Comparison of ENCODE assay signal across 2 cellular contexts in genomic region chr19:37972803-37973202, GRCh38.
A peak's percentile ranks its signal among the peaks of the same experiment; 100 is the strongest.
TF ChIP-seq lines count a peak whose summit lies in the region.

No MANE protein-coding gene starts in this region.

TF ChIP-seq in HepG2, 621 proteins besides CTCF, POLR2A, EP300 and RAD21:
- TF ChIP-seq MAFF (IDR thresholded peaks at IDR 0.05; ENCODE audit: low read depth, low read length) (no peak), CREM (IDR thresholded peaks at IDR 0.05) (no peak), CREM (CRISPR knock-in tag; IDR thresholded peaks at IDR 0.05) (no peak), ATRX (CRISPR knock-in tag; IDR thresholded peaks at IDR 0.05; ENCODE audit: borderline replicate concordance) (no peak), ZNF253 (CRISPR knock-in tag; IDR thresholded peaks at IDR 0.05; ENCODE audit: borderline replicate concordance) (no peak), ZNF275 (CRISPR knock-in tag; IDR thresholded peaks at IDR 0.05; ENCODE audit: borderline replicate concordance) (no peak), HBP1 (CRISPR knock-in tag; IDR thresholded peaks at IDR 0.05; ENCODE audit: low read depth) (no peak), CREB1 (IDR thresholded peaks at IDR 0.05) (no peak), CREB1 (CRISPR knock-in tag; IDR thresholded peaks at IDR 0.05) (no peak), ZNF558 (CRISPR knock-in tag; IDR thresholded peaks at IDR 0.05; ENCODE audit: borderline replicate concordance) (no peak), ZNF143 (CRISPR knock-in tag; IDR thresholded peaks at IDR 0.05) (peak; percentile 39; the same call in 1 of the 2 replicates), THAP11 (CRISPR knock-in tag; IDR thresholded peaks at IDR 0.05) (peak; percentile 56), RCOR2 (CRISPR knock-in tag; IDR thresholded peaks at IDR 0.05) (no peak), GATA4 (IDR thresholded peaks at IDR 0.05; ENCODE audit: borderline replicate concordance, low read depth) (no peak), ZMYM2 (CRISPR knock-in tag; IDR thresholded peaks at IDR 0.05) (no peak), FOXM1 (CRISPR knock-in tag; IDR thresholded peaks at IDR 0.05) (no peak), HNRNPL (IDR thresholded peaks at IDR 0.05; ENCODE audit: low read depth, low read length) (no peak)
- TF ChIP-seq, protein P1, sequence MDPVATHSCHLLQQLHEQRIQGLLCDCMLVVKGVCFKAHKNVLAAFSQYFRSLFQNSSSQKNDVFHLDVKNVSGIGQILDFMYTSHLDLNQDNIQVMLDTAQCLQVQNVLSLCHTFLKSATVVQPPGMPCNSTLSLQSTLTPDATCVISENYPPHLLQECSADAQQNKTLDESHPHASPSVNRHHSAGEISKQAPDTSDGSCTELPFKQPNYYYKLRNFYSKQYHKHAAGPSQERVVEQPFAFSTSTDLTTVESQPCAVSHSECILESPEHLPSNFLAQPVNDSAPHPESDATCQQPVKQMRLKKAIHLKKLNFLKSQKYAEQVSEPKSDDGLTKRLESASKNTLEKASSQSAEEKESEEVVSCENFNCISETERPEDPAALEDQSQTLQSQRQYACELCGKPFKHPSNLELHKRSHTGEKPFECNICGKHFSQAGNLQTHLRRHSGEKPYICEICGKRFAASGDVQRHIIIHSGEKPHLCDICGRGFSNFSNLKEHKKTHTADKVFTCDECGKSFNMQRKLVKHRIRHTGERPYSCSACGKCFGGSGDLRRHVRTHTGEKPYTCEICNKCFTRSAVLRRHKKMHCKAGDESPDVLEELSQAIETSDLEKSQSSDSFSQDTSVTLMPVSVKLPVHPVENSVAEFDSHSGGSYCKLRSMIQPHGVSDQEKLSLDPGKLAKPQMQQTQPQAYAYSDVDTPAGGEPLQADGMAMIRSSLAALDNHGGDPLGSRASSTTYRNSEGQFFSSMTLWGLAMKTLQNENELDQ (CRISPR knock-in tag; IDR thresholded peaks at IDR 0.05; ENCODE audit: borderline replicate concordance) = no peak

TF ChIP-seq in GM12878, 131 proteins besides CTCF, POLR2A, EP300 and RAD21:
- TF ChIP-seq MYB (IDR thresholded peaks at IDR 0.05; ENCODE audit: borderline replicate concordance, low read depth, low read length) = no peak
- no peak for TF ChIP-seq IRF4 (IDR thresholded peaks at IDR 0.05; ENCODE audit: low read depth, low read length)
- TF ChIP-seq, protein P2, sequence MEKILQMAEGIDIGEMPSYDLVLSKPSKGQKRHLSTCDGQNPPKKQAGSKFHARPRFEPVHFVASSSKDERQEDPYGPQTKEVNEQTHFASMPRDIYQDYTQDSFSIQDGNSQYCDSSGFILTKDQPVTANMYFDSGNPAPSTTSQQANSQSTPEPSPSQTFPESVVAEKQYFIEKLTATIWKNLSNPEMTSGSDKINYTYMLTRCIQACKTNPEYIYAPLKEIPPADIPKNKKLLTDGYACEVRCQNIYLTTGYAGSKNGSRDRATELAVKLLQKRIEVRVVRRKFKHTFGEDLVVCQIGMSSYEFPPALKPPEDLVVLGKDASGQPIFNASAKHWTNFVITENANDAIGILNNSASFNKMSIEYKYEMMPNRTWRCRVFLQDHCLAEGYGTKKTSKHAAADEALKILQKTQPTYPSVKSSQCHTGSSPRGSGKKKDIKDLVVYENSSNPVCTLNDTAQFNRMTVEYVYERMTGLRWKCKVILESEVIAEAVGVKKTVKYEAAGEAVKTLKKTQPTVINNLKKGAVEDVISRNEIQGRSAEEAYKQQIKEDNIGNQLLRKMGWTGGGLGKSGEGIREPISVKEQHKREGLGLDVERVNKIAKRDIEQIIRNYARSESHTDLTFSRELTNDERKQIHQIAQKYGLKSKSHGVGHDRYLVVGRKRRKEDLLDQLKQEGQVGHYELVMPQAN (conservative IDR thresholded peaks at IDR 0.05) = no peak
- no peak for TF ChIP-seq TCF12 (IDR thresholded peaks at IDR 0.05; ENCODE audit: low read depth, low read length)
- peak; percentile 27 for TF ChIP-seq SIX5 (IDR thresholded peaks at IDR 0.05; ENCODE audit: low read depth, low read length, severe bottlenecking)
- TF ChIP-seq HCFC1 (IDR thresholded peaks at IDR 0.05; ENCODE audit: low read length) = peak; percentile 34; the same call in 1 of the 2 replicates
- no peak for TF ChIP-seq MEF2B (IDR thresholded peaks at IDR 0.05; ENCODE audit: partially characterized antibody, poor library complexity, severe bottlenecking)
- no peak for TF ChIP-seq KLF5 (IDR thresholded peaks at IDR 0.05; ENCODE audit: partially characterized antibody)
